Comparison of ENCODE assay signal across 19 cellular contexts in genomic region chr7:30005511-30005910, GRCh38.
"Had no signal": no experiment of that assay in that cellular context is flagged by ENCODE, and none has a peak within 500 bp of the region (broad histone marks: within the 10 kb centered on the region; RNA-seq: fewer than 3 reads in every experiment).

No MANE protein-coding gene starts in this region.

- H3K4me2 ChIP-seq: smooth muscle cell had no signal

- H3K9me3 Mint-ChIP-seq: activated CD4-positive, alpha-beta memory T cell treated with anti-CD3 and anti-CD28 coated beads for 36 hours; activated naive CD4-positive, alpha-beta T cell treated with anti-CD3 and anti-CD28 coated beads, Interleukin-2, amount 50 U/mL, for 72 hours; activated T-helper 1 cell treated with anti-CD3 and anti-CD28 coated beads, Interleukin-12 subunit alpha, Interleukin-12 subunit beta, Interleukin-2, Interleukin-4 antibody, amounts not matched to agents 30 ng/mL and 10 ng/mL and 1 ng/mL, durations not matched to agents 14 hours and 24 hours and 36 hours; nephron progenitor cell; stimulated activated effector memory CD8-positive, alpha-beta T cell treated with anti-CD3 and anti-CD28 coated beads, Interleukin-12 subunit alpha, Interleukin-12 subunit beta, amount 100 ng/mL, for 72 hours; type B pancreatic cell had no signal

- H3K27me3 ChIP-seq: adrenal gland, esophagus muscularis mucosa, heart right ventricle, left lung, stomach, testis had no signal

- H3K4me3 Mint-ChIP-seq: activated CD4-positive, alpha-beta memory T cell treated with anti-CD3 and anti-CD28 coated beads for 36 hours; activated T-helper 1 cell treated with anti-CD3 and anti-CD28 coated beads, Interleukin-12 subunit alpha, Interleukin-12 subunit beta, Interleukin-2, Interleukin-4 antibody, amounts not matched to agents 30 ng/mL and 10 ng/mL and 1 ng/mL, durations not matched to agents 14 hours and 24 hours and 36 hours; nephron progenitor cell; stimulated activated effector memory CD8-positive, alpha-beta T cell treated with anti-CD3 and anti-CD28 coated beads, Interleukin-12 subunit alpha, Interleukin-12 subunit beta, amount 100 ng/mL, for 72 hours; type B pancreatic cell had no signal

- H3K36me3 ChIP-seq: adrenal gland, esophagus muscularis mucosa, heart right ventricle, left lung, stomach had no signal

- H3K27ac Mint-ChIP-seq: activated CD4-positive, alpha-beta memory T cell treated with anti-CD3 and anti-CD28 coated beads for 36 hours; activated naive CD4-positive, alpha-beta T cell treated with anti-CD3 and anti-CD28 coated beads, Interleukin-2, amount 50 U/mL, for 72 hours; activated T-helper 1 cell treated with anti-CD3 and anti-CD28 coated beads, Interleukin-12 subunit alpha, Interleukin-12 subunit beta, Interleukin-2, Interleukin-4 antibody, amounts not matched to agents 30 ng/mL and 10 ng/mL and 1 ng/mL, durations not matched to agents 14 hours and 24 hours and 36 hours; nephron progenitor cell; stimulated activated effector memory CD8-positive, alpha-beta T cell treated with anti-CD3 and anti-CD28 coated beads, Interleukin-12 subunit alpha, Interleukin-12 subunit beta, amount 100 ng/mL, for 72 hours; type B pancreatic cell had no signal

- H3K36me3 Mint-ChIP-seq: activated CD4-positive, alpha-beta memory T cell treated with anti-CD3 and anti-CD28 coated beads for 36 hours; activated naive CD4-positive, alpha-beta T cell treated with anti-CD3 and anti-CD28 coated beads, Interleukin-2, amount 50 U/mL, for 72 hours; stimulated activated effector memory CD8-positive, alpha-beta T cell treated with anti-CD3 and anti-CD28 coated beads, Interleukin-12 subunit alpha, Interleukin-12 subunit beta, amount 100 ng/mL, for 72 hours; type B pancreatic cell had no signal

- H3K4me1 Mint-ChIP-seq: stimulated activated effector memory CD8-positive, alpha-beta T cell treated with anti-CD3 and anti-CD28 coated beads, Interleukin-12 subunit alpha, Interleukin-12 subunit beta, amount 100 ng/mL, for 72 hours had no signal

- H3K4me1 ChIP-seq: adrenal gland, heart right ventricle, left lung, testis had no signal

- DNase-seq: activated CD4-positive, alpha-beta memory T cell treated with anti-CD3 and anti-CD28 coated beads for 36 hours; activated CD4-positive, alpha-beta T cell treated with anti-CD3 and anti-CD28 coated beads for 4 hours; activated gamma-delta T cell treated with Interleukin-2 at 50 U/mL for 16 hours; activated T-cell treated with anti-CD3 and anti-CD28 coated beads for 4 hours; adrenal gland; cerebellar nuclear complex; effector CD8-positive, alpha-beta T cell; heart right ventricle; left lung; nephron progenitor cell; stimulated activated CD4-positive, alpha-beta T cell treated with anti-CD3 and anti-CD28 coated beads, Interleukin-4, amount 100 ng/mL, for 24 hours; stomach; testis had no signal

- H3K27ac ChIP-seq: adrenal gland, esophagus muscularis mucosa, heart right ventricle, left lung, stomach, testis had no signal

- H3K27me3 Mint-ChIP-seq: type B pancreatic cell had no signal

- H3K4me3 ChIP-seq: adrenal gland, esophagus muscularis mucosa, heart right ventricle, left lung, smooth muscle cell, stomach, testis had no signal

- H3K9me3 ChIP-seq: adrenal gland, esophagus muscularis mucosa, heart right ventricle, left lung, stomach, testis had no signal
